Comparison of ENCODE assay signal across 3 cellular contexts in the genomic region with DNA sequence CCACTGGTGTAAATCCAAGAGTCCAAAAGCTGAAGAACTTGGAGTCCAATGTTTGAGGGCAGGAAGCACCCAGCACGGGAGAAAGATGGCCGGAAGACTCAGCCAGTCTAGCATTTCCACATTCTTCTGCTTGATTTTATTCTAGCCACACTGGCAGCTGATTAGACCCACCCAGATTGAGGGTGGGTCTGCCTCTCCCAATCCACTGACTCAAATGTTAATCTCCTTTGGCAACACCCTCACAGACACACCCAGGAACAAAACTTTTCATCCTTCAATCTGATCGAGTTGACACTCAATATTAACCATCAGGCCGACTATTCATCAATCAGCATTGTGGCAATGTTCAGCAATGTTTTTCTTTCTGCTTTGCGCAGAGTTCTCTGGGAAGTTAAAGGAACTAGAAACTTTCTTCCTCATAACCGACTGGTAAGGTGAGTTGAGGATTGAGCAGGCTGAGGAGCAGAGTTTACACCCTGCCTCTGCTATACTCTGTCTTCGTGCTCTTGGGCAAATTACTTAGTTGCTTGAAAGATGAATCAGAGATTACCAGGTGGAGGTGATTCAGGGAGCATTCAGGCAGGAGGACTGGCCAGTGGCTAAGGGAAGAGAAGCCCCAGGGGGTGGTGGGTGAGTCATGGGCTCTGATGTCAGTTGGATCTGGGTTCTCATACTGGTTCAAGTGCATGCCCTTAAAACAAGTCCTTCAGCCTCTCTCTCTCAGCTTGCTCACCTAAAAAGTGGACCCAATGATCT.
TF ChIP-seq lines count a peak whose summit lies in the region.

No MANE protein-coding gene starts in this region.

TF ChIP-seq in A549, 52 proteins besides CTCF, POLR2A, EP300 and RAD21 (continued from another document):
- TF ChIP-seq FOSL2 (IDR thresholded peaks at IDR 0.05): 0 out of 2 replicates have a peak, but pooled peaks have one; percentile 29
- TF ChIP-seq FOSL2 (CRISPR knock-in tag; IDR thresholded peaks at IDR 0.05): peak; percentile 52; the same call in 1 of the 2 replicates
- no peak for TF ChIP-seq RNF2 (IDR thresholded peaks at IDR 0.05; ENCODE audit: borderline replicate concordance, low read depth)
- no peak for TF ChIP-seq ZNF302 (CRISPR knock-in tag; IDR thresholded peaks at IDR 0.05)
- TF ChIP-seq, protein P1, sequence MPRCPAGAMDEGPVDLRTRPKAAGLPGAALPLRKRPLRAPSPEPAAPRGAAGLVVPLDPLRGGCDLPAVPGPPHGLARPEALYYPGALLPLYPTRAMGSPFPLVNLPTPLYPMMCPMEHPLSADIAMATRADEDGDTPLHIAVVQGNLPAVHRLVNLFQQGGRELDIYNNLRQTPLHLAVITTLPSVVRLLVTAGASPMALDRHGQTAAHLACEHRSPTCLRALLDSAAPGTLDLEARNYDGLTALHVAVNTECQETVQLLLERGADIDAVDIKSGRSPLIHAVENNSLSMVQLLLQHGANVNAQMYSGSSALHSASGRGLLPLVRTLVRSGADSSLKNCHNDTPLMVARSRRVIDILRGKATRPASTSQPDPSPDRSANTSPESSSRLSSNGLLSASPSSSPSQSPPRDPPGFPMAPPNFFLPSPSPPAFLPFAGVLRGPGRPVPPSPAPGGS (IDR thresholded peaks at IDR 0.05): no peak
- TF ChIP-seq CEBPB (IDR thresholded peaks at IDR 0.05): no peak
- no peak for TF ChIP-seq NPAS2 (CRISPR knock-in tag; IDR thresholded peaks at IDR 0.05; ENCODE audit: borderline replicate concordance)
- TF ChIP-seq HMGXB4 (CRISPR knock-in tag; IDR thresholded peaks at IDR 0.05; ENCODE audit: borderline replicate concordance): no peak
- TF ChIP-seq GATA3 (IDR thresholded peaks at IDR 0.05; ENCODE audit: borderline replicate concordance): no peak
TF ChIP-seq in A549: peak in this region for 2.

TF ChIP-seq in HEK293, 187 proteins besides CTCF, POLR2A, EP300 and RAD21 (continued from another document):
- TF ChIP-seq, protein P2, sequence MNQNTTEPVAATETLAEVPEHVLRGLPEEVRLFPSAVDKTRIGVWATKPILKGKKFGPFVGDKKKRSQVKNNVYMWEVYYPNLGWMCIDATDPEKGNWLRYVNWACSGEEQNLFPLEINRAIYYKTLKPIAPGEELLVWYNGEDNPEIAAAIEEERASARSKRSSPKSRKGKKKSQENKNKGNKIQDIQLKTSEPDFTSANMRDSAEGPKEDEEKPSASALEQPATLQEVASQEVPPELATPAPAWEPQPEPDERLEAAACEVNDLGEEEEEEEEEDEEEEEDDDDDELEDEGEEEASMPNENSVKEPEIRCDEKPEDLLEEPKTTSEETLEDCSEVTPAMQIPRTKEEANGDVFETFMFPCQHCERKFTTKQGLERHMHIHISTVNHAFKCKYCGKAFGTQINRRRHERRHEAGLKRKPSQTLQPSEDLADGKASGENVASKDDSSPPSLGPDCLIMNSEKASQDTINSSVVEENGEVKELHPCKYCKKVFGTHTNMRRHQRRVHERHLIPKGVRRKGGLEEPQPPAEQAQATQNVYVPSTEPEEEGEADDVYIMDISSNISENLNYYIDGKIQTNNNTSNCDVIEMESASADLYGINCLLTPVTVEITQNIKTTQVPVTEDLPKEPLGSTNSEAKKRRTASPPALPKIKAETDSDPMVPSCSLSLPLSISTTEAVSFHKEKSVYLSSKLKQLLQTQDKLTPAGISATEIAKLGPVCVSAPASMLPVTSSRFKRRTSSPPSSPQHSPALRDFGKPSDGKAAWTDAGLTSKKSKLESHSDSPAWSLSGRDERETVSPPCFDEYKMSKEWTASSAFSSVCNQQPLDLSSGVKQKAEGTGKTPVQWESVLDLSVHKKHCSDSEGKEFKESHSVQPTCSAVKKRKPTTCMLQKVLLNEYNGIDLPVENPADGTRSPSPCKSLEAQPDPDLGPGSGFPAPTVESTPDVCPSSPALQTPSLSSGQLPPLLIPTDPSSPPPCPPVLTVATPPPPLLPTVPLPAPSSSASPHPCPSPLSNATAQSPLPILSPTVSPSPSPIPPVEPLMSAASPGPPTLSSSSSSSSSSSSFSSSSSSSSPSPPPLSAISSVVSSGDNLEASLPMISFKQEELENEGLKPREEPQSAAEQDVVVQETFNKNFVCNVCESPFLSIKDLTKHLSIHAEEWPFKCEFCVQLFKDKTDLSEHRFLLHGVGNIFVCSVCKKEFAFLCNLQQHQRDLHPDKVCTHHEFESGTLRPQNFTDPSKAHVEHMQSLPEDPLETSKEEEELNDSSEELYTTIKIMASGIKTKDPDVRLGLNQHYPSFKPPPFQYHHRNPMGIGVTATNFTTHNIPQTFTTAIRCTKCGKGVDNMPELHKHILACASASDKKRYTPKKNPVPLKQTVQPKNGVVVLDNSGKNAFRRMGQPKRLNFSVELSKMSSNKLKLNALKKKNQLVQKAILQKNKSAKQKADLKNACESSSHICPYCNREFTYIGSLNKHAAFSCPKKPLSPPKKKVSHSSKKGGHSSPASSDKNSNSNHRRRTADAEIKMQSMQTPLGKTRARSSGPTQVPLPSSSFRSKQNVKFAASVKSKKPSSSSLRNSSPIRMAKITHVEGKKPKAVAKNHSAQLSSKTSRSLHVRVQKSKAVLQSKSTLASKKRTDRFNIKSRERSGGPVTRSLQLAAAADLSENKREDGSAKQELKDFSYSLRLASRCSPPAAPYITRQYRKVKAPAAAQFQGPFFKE (tag by site-specific recombination; IDR thresholded peaks at IDR 0.05; ENCODE audit: borderline replicate concordance): no peak
- TF ChIP-seq ZNF830 (tag by site-specific recombination; IDR thresholded peaks at IDR 0.05; ENCODE audit: low read depth): no peak
- TF ChIP-seq ZNF548 (tag by site-specific recombination; IDR thresholded peaks at IDR 0.05): no peak
- TF ChIP-seq, protein P3, sequence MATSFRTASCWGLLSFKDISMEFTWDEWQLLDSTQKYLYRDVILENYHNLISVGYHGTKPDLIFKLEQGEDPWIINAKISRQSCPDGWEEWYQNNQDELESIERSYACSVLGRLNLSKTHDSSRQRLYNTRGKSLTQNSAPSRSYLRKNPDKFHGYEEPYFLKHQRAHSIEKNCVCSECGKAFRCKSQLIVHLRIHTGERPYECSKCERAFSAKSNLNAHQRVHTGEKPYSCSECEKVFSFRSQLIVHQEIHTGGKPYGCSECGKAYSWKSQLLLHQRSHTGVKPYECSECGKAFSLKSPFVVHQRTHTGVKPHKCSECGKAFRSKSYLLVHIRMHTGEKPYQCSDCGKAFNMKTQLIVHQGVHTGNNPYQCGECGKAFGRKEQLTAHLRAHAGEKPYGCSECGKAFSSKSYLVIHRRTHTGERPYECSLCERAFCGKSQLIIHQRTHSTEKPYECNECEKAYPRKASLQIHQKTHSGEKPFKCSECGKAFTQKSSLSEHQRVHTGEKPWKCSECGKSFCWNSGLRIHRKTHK (tag by site-specific recombination; IDR thresholded peaks at IDR 0.05): no peak
- TF ChIP-seq ZNF670 (tag by site-specific recombination; IDR thresholded peaks at IDR 0.05; ENCODE audit: low read depth): no peak
- no peak for TF ChIP-seq ZNF350 (tag by site-specific recombination; IDR thresholded peaks at IDR 0.05)
- peak; percentile 72 for TF ChIP-seq GLIS1 (tag by site-specific recombination; IDR thresholded peaks at IDR 0.05)
- TF ChIP-seq KLF17 (tag by site-specific recombination; IDR thresholded peaks at IDR 0.05): peak; percentile 37; the same call in 1 of the 2 replicates
- TF ChIP-seq KLF1 (tag by site-specific recombination; IDR thresholded peaks at IDR 0.05): peak; percentile 87

TF ChIP-seq in WTC11, 78 proteins besides CTCF, POLR2A, EP300 and RAD21 (continued from another document):
- TF ChIP-seq, protein P4, sequence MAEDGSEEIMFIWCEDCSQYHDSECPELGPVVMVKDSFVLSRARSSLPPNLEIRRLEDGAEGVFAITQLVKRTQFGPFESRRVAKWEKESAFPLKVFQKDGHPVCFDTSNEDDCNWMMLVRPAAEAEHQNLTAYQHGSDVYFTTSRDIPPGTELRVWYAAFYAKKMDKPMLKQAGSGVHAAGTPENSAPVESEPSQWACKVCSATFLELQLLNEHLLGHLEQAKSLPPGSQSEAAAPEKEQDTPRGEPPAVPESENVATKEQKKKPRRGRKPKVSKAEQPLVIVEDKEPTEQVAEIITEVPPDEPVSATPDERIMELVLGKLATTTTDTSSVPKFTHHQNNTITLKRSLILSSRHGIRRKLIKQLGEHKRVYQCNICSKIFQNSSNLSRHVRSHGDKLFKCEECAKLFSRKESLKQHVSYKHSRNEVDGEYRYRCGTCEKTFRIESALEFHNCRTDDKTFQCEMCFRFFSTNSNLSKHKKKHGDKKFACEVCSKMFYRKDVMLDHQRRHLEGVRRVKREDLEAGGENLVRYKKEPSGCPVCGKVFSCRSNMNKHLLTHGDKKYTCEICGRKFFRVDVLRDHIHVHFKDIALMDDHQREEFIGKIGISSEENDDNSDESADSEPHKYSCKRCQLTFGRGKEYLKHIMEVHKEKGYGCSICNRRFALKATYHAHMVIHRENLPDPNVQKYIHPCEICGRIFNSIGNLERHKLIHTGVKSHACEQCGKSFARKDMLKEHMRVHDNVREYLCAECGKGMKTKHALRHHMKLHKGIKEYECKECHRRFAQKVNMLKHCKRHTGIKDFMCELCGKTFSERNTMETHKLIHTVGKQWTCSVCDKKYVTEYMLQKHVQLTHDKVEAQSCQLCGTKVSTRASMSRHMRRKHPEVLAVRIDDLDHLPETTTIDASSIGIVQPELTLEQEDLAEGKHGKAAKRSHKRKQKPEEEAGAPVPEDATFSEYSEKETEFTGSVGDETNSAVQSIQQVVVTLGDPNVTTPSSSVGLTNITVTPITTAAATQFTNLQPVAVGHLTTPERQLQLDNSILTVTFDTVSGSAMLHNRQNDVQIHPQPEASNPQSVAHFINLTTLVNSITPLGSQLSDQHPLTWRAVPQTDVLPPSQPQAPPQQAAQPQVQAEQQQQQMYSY (CRISPR knock-in tag; IDR thresholded peaks at IDR 0.05): no peak
- TF ChIP-seq, protein P5, sequence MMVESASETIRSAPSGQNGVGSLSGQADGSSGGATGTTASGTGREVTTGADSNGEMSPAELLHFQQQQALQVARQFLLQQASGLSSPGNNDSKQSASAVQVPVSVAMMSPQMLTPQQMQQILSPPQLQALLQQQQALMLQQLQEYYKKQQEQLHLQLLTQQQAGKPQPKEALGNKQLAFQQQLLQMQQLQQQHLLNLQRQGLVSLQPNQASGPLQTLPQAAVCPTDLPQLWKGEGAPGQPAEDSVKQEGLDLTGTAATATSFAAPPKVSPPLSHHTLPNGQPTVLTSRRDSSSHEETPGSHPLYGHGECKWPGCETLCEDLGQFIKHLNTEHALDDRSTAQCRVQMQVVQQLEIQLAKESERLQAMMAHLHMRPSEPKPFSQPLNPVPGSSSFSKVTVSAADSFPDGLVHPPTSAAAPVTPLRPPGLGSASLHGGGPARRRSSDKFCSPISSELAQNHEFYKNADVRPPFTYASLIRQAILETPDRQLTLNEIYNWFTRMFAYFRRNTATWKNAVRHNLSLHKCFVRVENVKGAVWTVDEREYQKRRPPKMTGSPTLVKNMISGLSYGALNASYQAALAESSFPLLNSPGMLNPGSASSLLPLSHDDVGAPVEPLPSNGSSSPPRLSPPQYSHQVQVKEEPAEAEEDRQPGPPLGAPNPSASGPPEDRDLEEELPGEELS (CRISPR knock-in tag; IDR thresholded peaks at IDR 0.05): no peak
- no peak for TF ChIP-seq ZNF512 (CRISPR knock-in tag; IDR thresholded peaks at IDR 0.05; ENCODE audit: borderline replicate concordance)
- TF ChIP-seq, protein P6, sequence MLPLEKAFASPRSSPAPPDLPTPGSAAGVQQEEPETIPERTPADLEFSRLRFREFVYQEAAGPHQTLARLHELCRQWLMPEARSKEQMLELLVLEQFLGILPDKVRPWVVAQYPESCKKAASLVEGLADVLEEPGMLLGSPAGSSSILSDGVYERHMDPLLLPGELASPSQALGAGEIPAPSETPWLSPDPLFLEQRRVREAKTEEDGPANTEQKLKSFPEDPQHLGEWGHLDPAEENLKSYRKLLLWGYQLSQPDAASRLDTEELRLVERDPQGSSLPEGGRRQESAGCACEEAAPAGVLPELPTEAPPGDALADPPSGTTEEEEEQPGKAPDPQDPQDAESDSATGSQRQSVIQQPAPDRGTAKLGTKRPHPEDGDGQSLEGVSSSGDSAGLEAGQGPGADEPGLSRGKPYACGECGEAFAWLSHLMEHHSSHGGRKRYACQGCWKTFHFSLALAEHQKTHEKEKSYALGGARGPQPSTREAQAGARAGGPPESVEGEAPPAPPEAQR (CRISPR knock-in tag; IDR thresholded peaks at IDR 0.05): no peak
- TF ChIP-seq IRF1 (CRISPR knock-in tag; IDR thresholded peaks at IDR 0.05): no peak
- TF ChIP-seq CBFB (CRISPR knock-in tag; IDR thresholded peaks at IDR 0.05; ENCODE audit: low read depth): no peak
- no peak for TF ChIP-seq NR3C1 (CRISPR knock-in tag; conservative IDR thresholded peaks at IDR 0.05; ENCODE audit: low read depth)
